In genomic region chr1:199758626-199759255, GRCh38 we compare ENCODE assay signal across 21 cellular contexts.
DNase-seq lines count a peak whose midpoint lies in the region; ATAC-seq, FAIRE-seq and TF ChIP-seq lines count a peak whose summit lies in the region.
"Had no signal": no experiment of that assay in that cellular context is flagged by ENCODE, and none has a peak within 500 bp of the region (broad histone marks: within the 10 kb centered on the region; RNA-seq: fewer than 3 reads in every experiment).

No MANE protein-coding gene starts in this region.

- H3K4me3 ChIP-seq in bronchial epithelial cell (ENCODE audit: low read depth, low read length) (no peak overlapping the region), keratinocyte (ENCODE audit: control insufficient read depth in 2 of 3, extremely low read depth in 1 of 3, insufficient read depth in 2 of 3, low read depth in 1 of 3, low read length in 3 of 3) (peak overlapping the region in 2 of 3 experiments; percentile 52 to 53), mucosa of descending colon (no peak overlapping the region)
- H3K4me3 ChIP-seq in naive thymus-derived CD4-positive, alpha-beta T cell (ENCODE audit: low read length) = no peak overlapping the region
- H3K4me3 ChIP-seq: Peyer's patch had no signal

- H3K36me3 ChIP-seq in bronchial epithelial cell (ENCODE audit: control insufficient read depth, insufficient read depth, low read length) (no peaks in the 10 kb centered on the region), keratinocyte (ENCODE audit: control insufficient read depth in 2 of 2, extremely low read depth in 1 of 2, insufficient read depth in 2 of 2, low read length in 2 of 2) (no peaks in the 10 kb centered on the region), mucosa of descending colon (ENCODE audit: low read depth) (no peaks in the 10 kb centered on the region)
- no peaks in the 10 kb centered on the region for H3K36me3 ChIP-seq in naive thymus-derived CD4-positive, alpha-beta T cell (ENCODE audit: control insufficient read depth in 2 of 3, insufficient read depth in 3 of 3, low read length in 3 of 3)
- H3K36me3 ChIP-seq: BE2C, Peyer's patch had no signal

- FAIRE-seq in bronchial epithelial cell (lab: Jason Lieb, UNC) (no peak), keratinocyte (lab: Jason Lieb, UNC) (no peak)
- FAIRE-seq: D721Med had no signal

- ATAC-seq in mucosa of descending colon (no peak), HG03097 (IDR thresholded peaks at IDR 0.05; ENCODE audit: low FRiP score, unreplicated experiment) (no peak)
- ATAC-seq in naive thymus-derived CD4-positive, alpha-beta T cell = no peak

- no peaks in the 10 kb centered on the region for H3K36me3 Mint-ChIP-seq in naive thymus-derived CD4-positive, alpha-beta T cell
- H3K36me3 Mint-ChIP-seq: CD4-positive, alpha-beta memory T cell had no signal

- H3K4me3 Mint-ChIP-seq in naive thymus-derived CD4-positive, alpha-beta T cell = no peak overlapping the region
- H3K4me3 Mint-ChIP-seq: CD4-positive, alpha-beta memory T cell had no signal

- dilution Hi-C loops in keratinocyte (cut with MboI; ENCODE audit: extremely low pct_ligation_motif_present, low sequenced_read_pairs) = no loop called here

- H3K9me3 ChIP-seq in keratinocyte (ENCODE audit: control insufficient read depth, low read depth, low read length) = no peaks in the 10 kb centered on the region
- H3K9me3 ChIP-seq in mucosa of descending colon = no peaks in the 10 kb centered on the region
- H3K9me3 ChIP-seq in naive thymus-derived CD4-positive, alpha-beta T cell (ENCODE audit: control insufficient read depth in 2 of 3, low read length in 3 of 3) = no peaks in the 10 kb centered on the region
- H3K9me3 ChIP-seq: BE2C, Peyer's patch had no signal

- H3K4me1 Mint-ChIP-seq in naive thymus-derived CD4-positive, alpha-beta T cell = no peaks in the 10 kb centered on the region
- H3K4me1 Mint-ChIP-seq: CD4-positive, alpha-beta memory T cell had no signal

- peak; percentile 35 for DNase-seq in ACHN
- DNase-seq in HPDE6-E6E7 (ENCODE audit: extremely low spot score) = peak; percentile 28
- peak; percentile 42 for DNase-seq in bronchial epithelial cell (ENCODE audit: low read depth)
- no peak for DNase-seq in keratinocyte (ENCODE audit: low read depth, low spot score)
- DNase-seq in mucosa of descending colon = no peak
- no peak for DNase-seq in globus pallidus (ENCODE audit: low spot score)
- DNase-seq in naive thymus-derived CD4-positive, alpha-beta T cell = no peak
- DNase-seq: BE2C; CD4-positive, alpha-beta memory T cell; DMS79; GOT3; Karpas-422; MM.1S; NCI-H1105; NCI-H1694; NCI-H510A treated with DMSO at 0.1 percent for 48 hours; NCI-H82; SHP77 had no signal

- no peak overlapping the region for H3K27ac Mint-ChIP-seq in naive thymus-derived CD4-positive, alpha-beta T cell
- H3K27ac Mint-ChIP-seq: CD4-positive, alpha-beta memory T cell had no signal

- peak overlapping the region; percentile 74 for H3K9ac ChIP-seq in keratinocyte (ENCODE audit: control insufficient read depth, extremely low read depth, insufficient read depth, low read length)

- no peaks in the 10 kb centered on the region for H3K9me3 Mint-ChIP-seq in naive thymus-derived CD4-positive, alpha-beta T cell
- H3K9me3 Mint-ChIP-seq: CD4-positive, alpha-beta memory T cell had no signal

- in situ Hi-C loops in ACHN (cut with HindIII; ENCODE audit: low pct_ligation_motif_present, low pct_unique_long_range_greater_than_20kb, low sequenced_read_pairs) = no loop called here

- peak overlapping the region; percentile 96 for H3K27ac ChIP-seq in keratinocyte (ENCODE audit: control insufficient read depth, insufficient read depth, low read length)
- H3K27ac ChIP-seq in naive thymus-derived CD4-positive, alpha-beta T cell (ENCODE audit: low read depth, low read length) = no peak overlapping the region

- peak overlapping the region; percentile 68 for H2AFZ ChIP-seq in keratinocyte (ENCODE audit: control insufficient read depth, low read length)

- H3K4me1 ChIP-seq in keratinocyte (ENCODE audit: control insufficient read depth, extremely low read depth, insufficient read depth, low read length) (peaks cover 25% of the 10 kb centered on the region), mucosa of descending colon (ENCODE audit: low read depth) (no peaks in the 10 kb centered on the region)
- H3K4me1 ChIP-seq in naive thymus-derived CD4-positive, alpha-beta T cell (ENCODE audit: control insufficient read depth in 2 of 2, insufficient read depth in 2 of 2, low read length in 2 of 2) = no peaks in the 10 kb centered on the region
- H3K4me1 ChIP-seq: BE2C, Peyer's patch had no signal

- TF ChIP-seq CTCF in bronchial epithelial cell (IDR thresholded peaks at IDR 0.05; ENCODE audit: insufficient read depth, low read length, severe bottlenecking) (no peak), keratinocyte (optimal IDR thresholded peaks at IDR 0.05 in 1 of 3, IDR thresholded peaks at IDR 0.05 in 1 of 3, conservative IDR thresholded peaks at IDR 0.05 in 1 of 3; ENCODE audit: extremely low read depth in 1 of 3, insufficient read depth in 2 of 3, low read length in 3 of 3) (no peak), mucosa of descending colon (IDR thresholded peaks at IDR 0.05) (no peak)

- peak overlapping the region; percentile 90 for H3K4me2 ChIP-seq in keratinocyte (ENCODE audit: control insufficient read depth, extremely low read depth, insufficient read depth, low read depth, low read length)

- POLR2A ChIA-PET in naive thymus-derived CD4-positive, alpha-beta T cell (lab: Charles Lee) = no interaction called here

- H3K27me3 ChIP-seq in bronchial epithelial cell (ENCODE audit: control insufficient read depth, insufficient read depth, low read length) (no peaks in the 10 kb centered on the region), keratinocyte (ENCODE audit: control insufficient read depth, extremely low read depth, insufficient read depth, low read length) (no peaks in the 10 kb centered on the region)
- H3K27me3 ChIP-seq in naive thymus-derived CD4-positive, alpha-beta T cell (ENCODE audit: control insufficient read depth in 2 of 2, insufficient read depth in 2 of 2, low read length in 2 of 2) = no peaks in the 10 kb centered on the region
- H3K27me3 ChIP-seq: Peyer's patch had no signal

- no peaks in the 10 kb centered on the region for H4K20me1 ChIP-seq in keratinocyte (ENCODE audit: control insufficient read depth, extremely low read depth, insufficient read depth, low read length)

- no peaks in the 10 kb centered on the region for H3K79me2 ChIP-seq in keratinocyte (ENCODE audit: control insufficient read depth, insufficient read depth, low read length)

- intact Hi-C loops in mucosa of descending colon (cut with DNase I, micrococcal nuclease) = no loop called here
- intact Hi-C loops in naive thymus-derived CD4-positive, alpha-beta T cell (cut with micrococcal nuclease) = no loop called here

- H3K27me3 Mint-ChIP-seq in naive thymus-derived CD4-positive, alpha-beta T cell = peaks cover 12 to 29% (median 22%) of the 10 kb centered on the region in 5 donors

- CTCF ChIA-PET in naive thymus-derived CD4-positive, alpha-beta T cell (lab: Charles Lee) = no interaction called here

- H3K9me1 ChIP-seq in keratinocyte (ENCODE audit: control insufficient read depth, extremely low read depth, insufficient read depth, low read length) = no peaks in the 10 kb centered on the region

Comparison
In these comparisons a context has a peak if more than half of its experiments do, and no peak if none do; other contexts are left out.
1. DNase-seq: peak in ACHN (single experiment), HPDE6-E6E7 (single experiment) and bronchial epithelial cell (single experiment); none in keratinocyte (single experiment), mucosa of descending colon (0 of 3), globus pallidus (single experiment) and naive thymus-derived CD4-positive, alpha-beta T cell (0 of 9).
2. H3K4me3 ChIP-seq: peak in keratinocyte (2 of 3); none in bronchial epithelial cell (single experiment), mucosa of descending colon (single experiment) and naive thymus-derived CD4-positive, alpha-beta T cell (single experiment).